In genomic region chr17:57527437-57528083, GRCh38 we compare ENCODE assay signal across 18 cellular contexts.
DNase-seq lines count a peak whose midpoint lies in the region; ATAC-seq and TF ChIP-seq lines count a peak whose summit lies in the region.
"Had no signal": no experiment of that assay in that cellular context is flagged by ENCODE, and none has a peak within 500 bp of the region (broad histone marks: within the 10 kb centered on the region; RNA-seq: fewer than 3 reads in every experiment).

No MANE protein-coding gene starts in this region.

- H3K4me3 ChIP-seq in HUES64 (ENCODE audit: low read length) (no peak overlapping the region), ascending aorta (no peak overlapping the region), PC-3 (ENCODE audit: low read length) (no peak overlapping the region), upper lobe of right lung (no peak overlapping the region)
- H3K4me3 ChIP-seq: SK-N-MC had no signal

- H3K4me2 ChIP-seq in PC-3 (ENCODE audit: low read length), result no peak overlapping the region

- intact Hi-C loops in ascending aorta (cut with DNase I) (no loop called here), PC-3 (cut with micrococcal nuclease) (no loop called here), upper lobe of right lung (cut with DNase I) (no loop called here)

- H3K27ac ChIP-seq in HUES64 (ENCODE audit: low read depth, low read length) (peak overlapping the region; percentile 54; the same call in 1 of the 2 replicates), ascending aorta (peak overlapping the region; percentile 65 to 77), PC-3 (ENCODE audit: low read length) (no peak overlapping the region), upper lobe of right lung (no peak overlapping the region)
- H3K27ac ChIP-seq: brain microvascular endothelial cell, SK-N-MC had no signal

- H3K27me3 Mint-ChIP-seq in naive B cell, result no peaks in the 10 kb centered on the region
- H3K27me3 Mint-ChIP-seq: activated naive CD4-positive, alpha-beta T cell treated with anti-CD3 and anti-CD28 coated beads, Interleukin-2, amount 50 U/mL, for 24 hours; effector memory CD8-positive, alpha-beta T cell had no signal

- POLR2A ChIA-PET in GM10248 (lab: Yijun Ruan, JAX), result no interaction called here
- POLR2A ChIA-PET in PC-3 (lab: Charles Lee; ENCODE audit: unreplicated experiment), result interaction anchor here (0.5 kb wide), 1 partner anchor 1126 kb away, joined by 4 read pairs; no protein-coding TSS in a partner anchor

- DNase-seq in GM10248 (ENCODE audit: extremely low spot score), result peak; percentile 42
- DNase-seq in ascending aorta (ENCODE audit: low spot score in 2 of 2), result no peak
- DNase-seq in naive B cell, result no peak
- no peak for DNase-seq in PC-3
- no peak for DNase-seq in activated CD8-positive, alpha-beta memory T cell treated with anti-CD3 and anti-CD28 coated beads, Interleukin-2, amount 50 U/mL, for 4 hours
- no peak for DNase-seq in upper lobe of right lung
- DNase-seq: activated CD4-positive, alpha-beta T cell treated with anti-CD3 and anti-CD28 coated beads, Interleukin-2, amount 50 U/mL, for 1 hour; activated T-cell treated with anti-CD3 and anti-CD28 coated beads, Interleukin-2, amount 50 U/mL, for 1 hour; brain microvascular endothelial cell; effector memory CD8-positive, alpha-beta T cell; natural killer cell; NCI-H226; OCI-M1; right cardiac atrium had no signal

- BruUV-seq in PC-3 (replicated peaks; lab: Mats Ljungman, UMichigan), result no TSS peak

- CTCF ChIA-PET in GM10248 (lab: Yijun Ruan, JAX), result interaction anchor here (0.6 to 1.2 kb wide), 4 partner anchors 13 to 28 kb away, joined by 3 read pairs; no protein-coding TSS in a partner anchor
- CTCF ChIA-PET in PC-3 (lab: Charles Lee), result no interaction called here

- H3K36me3 ChIP-seq in HUES64 (ENCODE audit: insufficient read depth, low read length), result no peaks in the 10 kb centered on the region
- H3K36me3 ChIP-seq in ascending aorta, result no peaks in the 10 kb centered on the region
- no peaks in the 10 kb centered on the region for H3K36me3 ChIP-seq in PC-3 (ENCODE audit: low read depth, low read length)
- H3K36me3 ChIP-seq in upper lobe of right lung, result no peaks in the 10 kb centered on the region
- H3K36me3 ChIP-seq: brain microvascular endothelial cell had no signal

- H3K9ac ChIP-seq in HUES64 (ENCODE audit: low read depth, low read length) (peak overlapping the region; percentile 10; the same call in 1 of the 2 replicates), PC-3 (ENCODE audit: low read length) (no peak overlapping the region)

- H3K4me1 Mint-ChIP-seq in naive B cell, result peaks cover 30 to 65% (median 44%) of the 10 kb centered on the region in 3 donors

- H3K9me3 ChIP-seq in HUES64 (ENCODE audit: insufficient read depth, low read depth, low read length), result no peaks in the 10 kb centered on the region
- H3K9me3 ChIP-seq in ascending aorta, result no peaks in the 10 kb centered on the region
- H3K9me3 ChIP-seq in PC-3 (ENCODE audit: low read length), result no peaks in the 10 kb centered on the region
- H3K9me3 ChIP-seq in upper lobe of right lung, result no peaks in the 10 kb centered on the region

- H3K4me3 Mint-ChIP-seq in naive B cell, result no peak overlapping the region
- H3K4me3 Mint-ChIP-seq: activated naive CD4-positive, alpha-beta T cell treated with anti-CD3 and anti-CD28 coated beads, Interleukin-2, amount 50 U/mL, for 24 hours; effector memory CD8-positive, alpha-beta T cell; natural killer cell had no signal

- no peak overlapping the region for H2AFZ ChIP-seq in PC-3 (ENCODE audit: low read length)

- H3K27me3 ChIP-seq in HUES64 (ENCODE audit: insufficient read depth, low read length) (no peaks in the 10 kb centered on the region), ascending aorta (no peaks in the 10 kb centered on the region), PC-3 (ENCODE audit: low read length) (no peaks in the 10 kb centered on the region), upper lobe of right lung (no peaks in the 10 kb centered on the region)
- H3K27me3 ChIP-seq: brain microvascular endothelial cell had no signal

- H3K36me3 Mint-ChIP-seq in naive B cell, result no peaks in the 10 kb centered on the region
- H3K36me3 Mint-ChIP-seq: activated naive CD4-positive, alpha-beta T cell treated with anti-CD3 and anti-CD28 coated beads, Interleukin-2, amount 50 U/mL, for 24 hours; natural killer cell had no signal

- H4K20me1 ChIP-seq in PC-3 (ENCODE audit: low read length), result no peaks in the 10 kb centered on the region; the same call in 1 of the 2 replicates

- H3K4me1 ChIP-seq in HUES64 (ENCODE audit: insufficient read depth, low read length), result peaks cover 56% of the 10 kb centered on the region
- H3K4me1 ChIP-seq in ascending aorta, result peaks cover 4 to 10% of the 10 kb centered on the region in 2 donors
- H3K4me1 ChIP-seq in PC-3 (ENCODE audit: insufficient read depth, low read length), result peaks cover 20% of the 10 kb centered on the region
- H3K4me1 ChIP-seq in upper lobe of right lung, result peaks cover 12% of the 10 kb centered on the region

- H3K79me2 ChIP-seq in PC-3 (ENCODE audit: low read length), result no peaks in the 10 kb centered on the region

- no peaks in the 10 kb centered on the region for H3K9me2 ChIP-seq in PC-3 (replicated peaks; ENCODE audit: low read length)

- H3K27ac Mint-ChIP-seq in naive B cell, result no peak overlapping the region
- H3K27ac Mint-ChIP-seq: activated naive CD4-positive, alpha-beta T cell treated with anti-CD3 and anti-CD28 coated beads, Interleukin-2, amount 50 U/mL, for 24 hours; effector memory CD8-positive, alpha-beta T cell; natural killer cell had no signal

- WGBS in HUES64, result 56% methylated on average over 9 of the region's 10 CpGs

- ATAC-seq in naive B cell (ENCODE audit: low read depth in 2 of 2) (peak; percentile 24 to 30), HG03565 (IDR thresholded peaks at IDR 0.05; ENCODE audit: unreplicated experiment) (no peak), PC-3 (no peak), upper lobe of right lung (no peak)
- ATAC-seq: effector memory CD8-positive, alpha-beta T cell; natural killer cell had no signal

- no peaks in the 10 kb centered on the region for H3K9me3 Mint-ChIP-seq in naive B cell
- H3K9me3 Mint-ChIP-seq: activated naive CD4-positive, alpha-beta T cell treated with anti-CD3 and anti-CD28 coated beads, Interleukin-2, amount 50 U/mL, for 24 hours; effector memory CD8-positive, alpha-beta T cell; natural killer cell had no signal

- no peaks in the 10 kb centered on the region for H3F3A ChIP-seq in PC-3 (ENCODE audit: low read length, unreplicated experiment)

- no peak for TF ChIP-seq CTCF in GM10248 (IDR thresholded peaks at IDR 0.05; ENCODE audit: control extremely low read depth, extremely low read depth, low read depth, missing control alignments)
- no peak for TF ChIP-seq CTCF in ascending aorta (IDR thresholded peaks at IDR 0.05)
- TF ChIP-seq CTCF in PC-3 (conservative IDR thresholded peaks at IDR 0.05; ENCODE audit: low read depth, low read length), result no peak
- TF ChIP-seq CTCF in upper lobe of right lung (IDR thresholded peaks at IDR 0.05), result no peak

Comparison
In these comparisons a context has a peak if more than half of its experiments do, and no peak if none do; other contexts are left out.
1. H3K27ac ChIP-seq: peak in HUES64 (single experiment) and ascending aorta (2 of 2); none in PC-3 (single experiment) and upper lobe of right lung (single experiment).
2. ATAC-seq: peak in naive B cell (2 of 2); none in HG03565 (single experiment), PC-3 (single experiment) and upper lobe of right lung (single experiment).